ENCODE assay signal across 28 cellular contexts in genomic region chr18:39591647-39592046, GRCh38.
DNase-seq lines count a peak whose midpoint lies in the region; ATAC-seq and TF ChIP-seq lines count a peak whose summit lies in the region.
"Had no signal": no experiment of that assay in that cellular context is flagged by ENCODE, and none has a peak within 500 bp of the region (broad histone marks: within the 10 kb centered on the region; RNA-seq: fewer than 3 reads in every experiment).

No MANE protein-coding gene starts in this region.

- no peaks in the 10 kb centered on the region for H3K36me3 ChIP-seq in H7 (replicated peaks; ENCODE audit: control insufficient read depth, insufficient read depth, low read length)
- no peaks in the 10 kb centered on the region for H3K36me3 ChIP-seq in NT2/D1 (ENCODE audit: insufficient read depth, insufficient read length, low read length)
- H3K36me3 ChIP-seq in esophagus squamous epithelium = no peaks in the 10 kb centered on the region
- H3K36me3 ChIP-seq: BLaER1, brain microvascular endothelial cell, suprapubic skin, upper lobe of right lung had no signal

- H3K4me1 ChIP-seq in NT2/D1 (ENCODE audit: insufficient read depth, insufficient read length) (no peaks in the 10 kb centered on the region), esophagus squamous epithelium (peaks cover 0 to 2% (median 0%) of the 10 kb centered on the region in 3 donors)
- H3K4me1 ChIP-seq: BLaER1, suprapubic skin, upper lobe of right lung had no signal

- H3K9ac ChIP-seq in NT2/D1 (ENCODE audit: insufficient read length, low read depth) = no peak overlapping the region
- H3K9ac ChIP-seq: BLaER1, parathyroid adenoma had no signal

- H3K4me3 ChIP-seq in H7 (ENCODE audit: insufficient read depth, low read depth, low read length) = no peak overlapping the region
- no peak overlapping the region for H3K4me3 ChIP-seq in NT2/D1 (ENCODE audit: insufficient read length, low read depth)
- H3K4me3 ChIP-seq in esophagus squamous epithelium = no peak overlapping the region
- H3K4me3 ChIP-seq: BLaER1, suprapubic skin, upper lobe of right lung had no signal

- no peak for ATAC-seq in GM21526 (IDR thresholded peaks at IDR 0.05; ENCODE audit: low FRiP score, unreplicated experiment)
- no peak for ATAC-seq in esophagus mucosa
- ATAC-seq: activated CD4-positive, alpha-beta T cell treated with anti-CD3 and anti-CD28 coated beads for 36 hours; activated CD8-positive, alpha-beta T cell treated with anti-CD3 and anti-CD28 coated beads for 36 hours; activated naive CD4-positive, alpha-beta T cell treated with anti-CD3 and anti-CD28 coated beads, Interleukin-2, amount 50 U/mL, for 72 hours; left ventricle myocardium superior; upper lobe of right lung had no signal

- H3K27me3 ChIP-seq in H7 (ENCODE audit: control insufficient read depth, insufficient read depth, low read length) (no peaks in the 10 kb centered on the region), NT2/D1 (ENCODE audit: insufficient read depth, insufficient read length) (no peaks in the 10 kb centered on the region), esophagus squamous epithelium (no peaks in the 10 kb centered on the region)
- H3K27me3 ChIP-seq: BLaER1, brain microvascular endothelial cell, suprapubic skin, upper lobe of right lung had no signal

- H3K27ac ChIP-seq in esophagus squamous epithelium = no peak overlapping the region
- H3K27ac ChIP-seq: BLaER1, brain microvascular endothelial cell, parathyroid adenoma, suprapubic skin, upper lobe of right lung had no signal

- intact Hi-C loops in esophagus squamous epithelium (cut with DNase I) = no loop called here

- no peak for TF ChIP-seq CTCF in esophagus squamous epithelium (IDR thresholded peaks at IDR 0.05)

- TF ChIP-seq POLR2A in esophagus squamous epithelium (IDR thresholded peaks at IDR 0.05) = no peak

- H3K9me3 ChIP-seq in NT2/D1 (ENCODE audit: insufficient read depth, low read length) (peaks cover 8% of the 10 kb centered on the region; the same call in 1 of the 2 replicates), esophagus squamous epithelium (no peaks in the 10 kb centered on the region)
- H3K9me3 ChIP-seq: BLaER1, suprapubic skin, upper lobe of right lung had no signal

- DNase-seq in H7 = peak; percentile 56
- DNase-seq in NCI-H1048 (lab: John Stamatoyannopoulos, UW) = peak; percentile 3
- DNase-seq in NT2/D1 (ENCODE audit: low read depth, low spot score) = peak; percentile 63
- peak; percentile 55 for DNase-seq in iPS-NIHi11 (ENCODE audit: low spot score)
- no peak for DNase-seq in esophagus squamous epithelium (lab: John Stamatoyannopoulos, UW)
- DNase-seq: activated CD4-positive, alpha-beta T cell treated with anti-CD3 and anti-CD28 coated beads for 36 hours; activated CD8-positive, alpha-beta T cell treated with anti-CD3 and anti-CD28 coated beads for 36 hours; amygdala; brain microvascular endothelial cell; DMS79; GDM1; HFFc6; hippocampal formation; IMR-90; kidney; left ventricle myocardium superior; NCI-H2029 treated with DMSO at 0.1 percent for 48 hours; SIG-M5; small intestine; stimulated activated naive CD4-positive, alpha-beta T cell; SW 1271; upper lobe of right lung had no signal
